13 cellular contexts compared by ENCODE assay signal in genomic region chr6:38350882-38351281, GRCh38.
DNase-seq lines count a peak whose midpoint lies in the region; ATAC-seq and TF ChIP-seq lines count a peak whose summit lies in the region.
"Had no signal": no experiment of that assay in that cellular context is flagged by ENCODE, and none has a peak within 500 bp of the region (broad histone marks: within the 10 kb centered on the region; RNA-seq: fewer than 3 reads in every experiment).

No MANE protein-coding gene starts in this region.

- POLR2A ChIA-PET in PC-3 (lab: Charles Lee; ENCODE audit: unreplicated experiment): no interaction called here
- POLR2A ChIA-PET in naive thymus-derived CD4-positive, alpha-beta T cell (lab: Charles Lee): no interaction called here

- no peaks in the 10 kb centered on the region for H3K36me3 Mint-ChIP-seq in GM23338 (ENCODE audit: low read depth)
- peaks cover 0 to 25% (median 3%) of the 10 kb centered on the region in 5 donors for H3K36me3 Mint-ChIP-seq in naive thymus-derived CD4-positive, alpha-beta T cell

- H3K9ac ChIP-seq in PC-3 (ENCODE audit: low read length): no peak overlapping the region

- no peaks in the 10 kb centered on the region for H3K79me2 ChIP-seq in GM23338 (replicated peaks; ENCODE audit: insufficient read depth)
- H3K79me2 ChIP-seq in PC-3 (ENCODE audit: low read length): no peaks in the 10 kb centered on the region

- H3K27me3 ChIP-seq in GM23338 (ENCODE audit: insufficient read depth) (no peaks in the 10 kb centered on the region), right cardiac atrium (ENCODE audit: control insufficient read depth, insufficient read depth) (no peaks in the 10 kb centered on the region), PC-3 (ENCODE audit: low read length) (no peaks in the 10 kb centered on the region)
- no peaks in the 10 kb centered on the region for H3K27me3 ChIP-seq in naive thymus-derived CD4-positive, alpha-beta T cell (ENCODE audit: control insufficient read depth in 2 of 2, insufficient read depth in 2 of 2, low read length in 2 of 2)
- H3K27me3 ChIP-seq: MG63, right lobe of liver had no signal

- H3K36me3 ChIP-seq in GM23338 (ENCODE audit: insufficient read depth) (no peaks in the 10 kb centered on the region), PC-3 (ENCODE audit: low read depth, low read length) (no peaks in the 10 kb centered on the region)
- no peaks in the 10 kb centered on the region for H3K36me3 ChIP-seq in naive thymus-derived CD4-positive, alpha-beta T cell (ENCODE audit: control insufficient read depth in 2 of 3, insufficient read depth in 3 of 3, low read length in 3 of 3)
- H3K36me3 ChIP-seq: MG63, right lobe of liver had no signal

- no peak overlapping the region for H3K27ac Mint-ChIP-seq in GM23338
- peak overlapping the region in 1 of 9 donors; percentile 53 for H3K27ac Mint-ChIP-seq in naive thymus-derived CD4-positive, alpha-beta T cell

- no peaks in the 10 kb centered on the region for H3K9me3 ChIP-seq in right cardiac atrium (ENCODE audit: control insufficient read depth, low read length)
- H3K9me3 ChIP-seq in PC-3 (ENCODE audit: low read length): no peaks in the 10 kb centered on the region
- no peaks in the 10 kb centered on the region for H3K9me3 ChIP-seq in naive thymus-derived CD4-positive, alpha-beta T cell (ENCODE audit: control insufficient read depth in 2 of 3, low read length in 3 of 3)
- H3K9me3 ChIP-seq: MG63, right lobe of liver had no signal

- ATAC-seq in GM23338: no peak
- peak; percentile 29 to 61 for ATAC-seq in right cardiac atrium
- ATAC-seq in PC-3: no peak
- ATAC-seq in naive thymus-derived CD4-positive, alpha-beta T cell: no peak
- no peak for ATAC-seq in GM19467 (IDR thresholded peaks at IDR 0.05; ENCODE audit: unreplicated experiment)

- H3K4me1 ChIP-seq in GM23338 (ENCODE audit: insufficient read depth) (0 out of 2 replicates have a peak, but pooled peaks cover 6% of the 10 kb centered on the region), right cardiac atrium (ENCODE audit: control insufficient read depth, insufficient read depth, low read length) (peaks cover 5% of the 10 kb centered on the region), PC-3 (ENCODE audit: insufficient read depth, low read length) (peaks cover 12% of the 10 kb centered on the region; the same call in 1 of the 2 replicates)
- H3K4me1 ChIP-seq in naive thymus-derived CD4-positive, alpha-beta T cell (ENCODE audit: control insufficient read depth in 2 of 2, insufficient read depth in 2 of 2, low read length in 2 of 2): no peaks in the 10 kb centered on the region
- H3K4me1 ChIP-seq: right lobe of liver had no signal

- no peak overlapping the region for H2AFZ ChIP-seq in GM23338
- no peak overlapping the region for H2AFZ ChIP-seq in PC-3 (ENCODE audit: low read length)

- intact Hi-C loops in right cardiac atrium (cut with DNase I) (no loop called here), PC-3 (cut with micrococcal nuclease) (no loop called here)
- intact Hi-C loops in naive thymus-derived CD4-positive, alpha-beta T cell (cut with micrococcal nuclease): no loop called here

- BruUV-seq in PC-3 (replicated peaks; lab: Mats Ljungman, UMichigan): no TSS peak

- no peaks in the 10 kb centered on the region for H3K27me3 Mint-ChIP-seq in GM23338 (ENCODE audit: insufficient read depth, low read depth, poor library complexity)
- peaks cover 0 to 2% (median 0%) of the 10 kb centered on the region in 5 donors for H3K27me3 Mint-ChIP-seq in naive thymus-derived CD4-positive, alpha-beta T cell

- H3K4me2 ChIP-seq in GM23338 (no peak overlapping the region), PC-3 (ENCODE audit: low read length) (no peak overlapping the region)

- WGBS in right cardiac atrium: 43% methylated on average over 1 of the region's 1 CpG

- no peak overlapping the region for H3K4me3 Mint-ChIP-seq in GM23338
- no peak overlapping the region for H3K4me3 Mint-ChIP-seq in naive thymus-derived CD4-positive, alpha-beta T cell

- no peaks in the 10 kb centered on the region for H4K20me1 ChIP-seq in GM23338 (replicated peaks; ENCODE audit: insufficient read depth)
- H4K20me1 ChIP-seq in PC-3 (ENCODE audit: low read length): no peaks in the 10 kb centered on the region

- TF ChIP-seq CTCF in GM23338 (conservative IDR thresholded peaks at IDR 0.05; ENCODE audit: low read depth in 2 of 2): no peak
- no peak for TF ChIP-seq CTCF in PC-3 (conservative IDR thresholded peaks at IDR 0.05; ENCODE audit: low read depth, low read length)

- peaks cover 37% of the 10 kb centered on the region for H3K4me1 Mint-ChIP-seq in GM23338
- H3K4me1 Mint-ChIP-seq in naive thymus-derived CD4-positive, alpha-beta T cell: peaks cover 0 to 4% (median 0%) of the 10 kb centered on the region in 7 donors

- H3K27ac ChIP-seq in GM23338 (ENCODE audit: low read depth) (0 out of 2 replicates have a peak overlapping the region, but pooled peaks have one; percentile 22), right cardiac atrium (ENCODE audit: low read length) (no peak overlapping the region), PC-3 (ENCODE audit: low read length) (no peak overlapping the region)
- H3K27ac ChIP-seq in naive thymus-derived CD4-positive, alpha-beta T cell (ENCODE audit: low read depth, low read length): no peak overlapping the region
- H3K27ac ChIP-seq: right lobe of liver had no signal

- H3K9me2 ChIP-seq in GM23338 (ENCODE audit: insufficient read depth) (no peaks in the 10 kb centered on the region), PC-3 (replicated peaks; ENCODE audit: low read length) (no peaks in the 10 kb centered on the region)

- H3F3A ChIP-seq in GM23338 (replicated peaks; ENCODE audit: low read depth) (no peaks in the 10 kb centered on the region), PC-3 (ENCODE audit: low read length, unreplicated experiment) (no peaks in the 10 kb centered on the region)

- CTCF ChIA-PET in PC-3 (lab: Charles Lee): no interaction called here
- CTCF ChIA-PET in naive thymus-derived CD4-positive, alpha-beta T cell (lab: Charles Lee): no interaction called here

- H3K4me3 ChIP-seq in GM23338 (no peak overlapping the region), right cardiac atrium (ENCODE audit: low read length) (no peak overlapping the region), PC-3 (ENCODE audit: low read length) (no peak overlapping the region)
- no peak overlapping the region for H3K4me3 ChIP-seq in naive thymus-derived CD4-positive, alpha-beta T cell (ENCODE audit: low read length)
- H3K4me3 ChIP-seq: MG63, right lobe of liver had no signal

- DNase-seq in GM23338 (ENCODE audit: low spot score) (peak; percentile 22), amniotic epithelial cell (ENCODE audit: low read depth) (peak; percentile 86), right cardiac atrium (no peak), renal cortical epithelial cell (ENCODE audit: low read depth) (peak; percentile 80), DMS153 treated with DMSO at 0.1 percent for 48 hours (lab: John Stamatoyannopoulos, UW; ENCODE audit: unreplicated experiment) (no peak), PC-3 (no peak)
- no peak for DNase-seq in naive thymus-derived CD4-positive, alpha-beta T cell
- DNase-seq: activated CD4-positive, alpha-beta T cell treated with anti-CD3 and anti-CD28 coated beads for 1 hour; activated T-cell treated with anti-CD3 and anti-CD28 coated beads, Interleukin-2, amount 50 U/mL, for 48 hours; MG63; NCI-H2107; right lobe of liver had no signal

- no peaks in the 10 kb centered on the region for H3K9me3 Mint-ChIP-seq in GM23338
- H3K9me3 Mint-ChIP-seq in naive thymus-derived CD4-positive, alpha-beta T cell: no peaks in the 10 kb centered on the region

TF ChIP-seq in GM23338, 12 proteins besides CTCF, POLR2A, EP300 and RAD21 (continues in another document):
- no peak for TF ChIP-seq ZNF114 (CRISPR knock-in tag; IDR thresholded peaks at IDR 0.05)
- TF ChIP-seq JUNB (IDR thresholded peaks at IDR 0.05; ENCODE audit: unreplicated experiment): no peak
- TF ChIP-seq EZH2 (IDR thresholded peaks at IDR 0.05; ENCODE audit: low read depth, unreplicated experiment): no peak
- no peak for TF ChIP-seq ZNF331 (CRISPR knock-in tag; IDR thresholded peaks at IDR 0.05; ENCODE audit: low read depth)
- TF ChIP-seq EZH2phosphoT487 (IDR thresholded peaks at IDR 0.05; ENCODE audit: unreplicated experiment): no peak
- no peak for TF ChIP-seq POLR2AphosphoS5 (IDR thresholded peaks at IDR 0.05; ENCODE audit: low read depth)
- TF ChIP-seq NANOG (IDR thresholded peaks at IDR 0.05; ENCODE audit: borderline replicate concordance): no peak
- TF ChIP-seq, protein P1, sequence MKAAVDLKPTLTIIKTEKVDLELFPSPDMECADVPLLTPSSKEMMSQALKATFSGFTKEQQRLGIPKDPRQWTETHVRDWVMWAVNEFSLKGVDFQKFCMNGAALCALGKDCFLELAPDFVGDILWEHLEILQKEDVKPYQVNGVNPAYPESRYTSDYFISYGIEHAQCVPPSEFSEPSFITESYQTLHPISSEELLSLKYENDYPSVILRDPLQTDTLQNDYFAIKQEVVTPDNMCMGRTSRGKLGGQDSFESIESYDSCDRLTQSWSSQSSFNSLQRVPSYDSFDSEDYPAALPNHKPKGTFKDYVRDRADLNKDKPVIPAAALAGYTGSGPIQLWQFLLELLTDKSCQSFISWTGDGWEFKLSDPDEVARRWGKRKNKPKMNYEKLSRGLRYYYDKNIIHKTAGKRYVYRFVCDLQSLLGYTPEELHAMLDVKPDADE (IDR thresholded peaks at IDR 0.05): no peak

Comparison
In these comparisons a context has a peak if more than half of its experiments do, and no peak if none do; other contexts are left out.
1. ATAC-seq: peak in right cardiac atrium (2 of 2); none in GM23338 (single experiment), PC-3 (single experiment), naive thymus-derived CD4-positive, alpha-beta T cell (single experiment) and GM19467 (single experiment).
2. DNase-seq: peak in GM23338 (single experiment), amniotic epithelial cell (single experiment) and renal cortical epithelial cell (single experiment); none in right cardiac atrium (0 of 3), DMS153 treated with DMSO at 0.1 percent for 48 hours (single experiment), PC-3 (single experiment) and naive thymus-derived CD4-positive, alpha-beta T cell (0 of 9).